Comparison of ENCODE assay signal across 25 cellular contexts in genomic region chr2:170742896-170743529, GRCh38. TPM values are rescaled to one million over a fixed set of nuclear protein-coding genes. Genes with fewer than 3 reads are reported as not detected.
"Had no signal": no experiment of that assay in that cellular context is flagged by ENCODE, and none has a peak within 500 bp of the region (broad histone marks: within the 10 kb centered on the region; RNA-seq: fewer than 3 reads in every experiment).

No MANE protein-coding gene starts in this region.

- H3K27me3 ChIP-seq: neutrophil, pancreas, sigmoid colon, tibial nerve, vagina had no signal

- H3K4me1 ChIP-seq: pancreas, sigmoid colon, spleen, tibial nerve, vagina had no signal

- DNase-seq: activated CD4-positive, alpha-beta T cell treated with anti-CD3 and anti-CD28 coated beads for 1 hour; activated CD8-positive, alpha-beta memory T cell treated with anti-CD3 and anti-CD28 coated beads for 24 hours; activated gamma-delta T cell; activated T-cell treated with anti-CD3 and anti-CD28 coated beads, Interleukin-2, amount 50 U/mL, for 72 hours; effector memory CD4-positive, alpha-beta T cell; head of caudate nucleus; left ventricle myocardium superior; mesenchymal stem cell; natural killer cell; pancreas; sigmoid colon; spleen; stimulated activated CD4-positive, alpha-beta T cell treated with anti-CD3 and anti-CD28 coated beads, Interleukin-4, amount 100 ng/mL, for 4 hours; stimulated activated naive CD4-positive, alpha-beta T cell; substantia nigra; T-helper 17 cell had no signal

- H3K36me3 ChIP-seq: neutrophil, pancreas, sigmoid colon, spleen, tibial nerve, vagina had no signal

- ATAC-seq: activated T-cell treated with anti-CD3 and anti-CD28 coated beads, Interleukin-2, amount 50 U/mL, for 72 hours; left ventricle myocardium superior; natural killer cell; T-helper 17 cell had no signal

- H3K9me3 ChIP-seq: neutrophil, pancreas, sigmoid colon, vagina had no signal

- H3K27ac ChIP-seq: neutrophil, pancreas, sigmoid colon, spleen, tibial nerve, vagina, VCaP had no signal

- H3K4me3 ChIP-seq: pancreas, sigmoid colon, spleen, tibial nerve, vagina had no signal

RNA-seq across cellular contexts. Expression of gene ERICH2, which starts 27.2 kb away (rescaled TPM):
- total RNA-seq: cerebellum, endothelial cell of umbilical vein, frontal cortex, natural killer cell, pulmonary artery endothelial cell, sigmoid colon, spleen, T-helper 17 cell, vagina had no signal

RNA-seq across cellular contexts. Expression of gene SP5, which starts 27.9 kb away (rescaled TPM):
- total RNA-seq: endothelial cell of umbilical vein, kidney epithelial cell, natural killer cell, pulmonary artery endothelial cell, spleen, T-helper 17 cell had no signal
